Comparison of ENCODE assay signal across 1 cellular context in the genomic region with DNA sequence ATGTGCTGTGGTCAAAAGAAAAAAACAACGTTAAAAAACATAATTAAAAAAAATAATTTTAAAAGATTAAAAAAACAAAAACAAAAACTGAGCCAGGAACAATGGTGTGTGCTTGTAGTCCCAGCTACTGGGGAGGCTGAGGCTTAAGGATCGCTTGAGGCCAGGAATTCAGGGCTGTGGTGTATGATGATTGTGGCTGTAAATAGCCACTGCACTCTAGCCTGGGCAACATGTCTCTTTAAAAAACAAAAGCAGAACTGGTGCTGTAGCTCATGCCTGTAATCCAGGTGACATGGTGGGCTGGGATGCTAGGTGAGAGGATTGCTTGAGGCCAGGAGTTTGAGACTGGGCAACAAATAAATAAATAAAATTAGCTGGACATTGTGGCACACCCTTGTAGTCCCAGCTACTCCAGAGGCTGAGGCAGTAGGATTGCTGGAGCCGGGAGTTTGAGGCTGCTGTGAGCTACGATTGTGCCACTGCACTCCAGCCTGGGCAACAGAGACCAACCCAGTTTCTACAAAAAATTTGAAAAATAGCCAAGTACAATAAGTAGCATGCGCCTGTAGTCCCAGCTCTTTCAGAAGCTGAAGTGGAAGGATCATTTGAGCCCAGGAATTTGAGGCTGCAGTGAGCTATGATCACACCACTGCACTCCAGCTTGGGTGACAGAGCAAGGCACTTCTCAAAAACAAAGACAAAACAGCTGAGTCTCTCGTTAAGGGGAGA.
TF ChIP-seq lines count a peak whose summit lies in the region.

No MANE protein-coding gene starts in this region.

TF ChIP-seq in endothelial cell of umbilical vein, 7 proteins besides CTCF, POLR2A, EP300 and RAD21:
- no peak for TF ChIP-seq FOS (IDR thresholded peaks at IDR 0.05; ENCODE audit: borderline replicate concordance, insufficient read depth, low read length)
- TF ChIP-seq JUN (IDR thresholded peaks at IDR 0.05; ENCODE audit: borderline replicate concordance, insufficient read depth, insufficient read length, low read depth): no peak
- TF ChIP-seq GATA2 (IDR thresholded peaks at IDR 0.05; ENCODE audit: insufficient read depth, insufficient read length, low read depth, low read length): no peak
- no peak for TF ChIP-seq POLR2AphosphoS5 (IDR thresholded peaks at IDR 0.05; ENCODE audit: insufficient read depth, low read depth, low read length)
- TF ChIP-seq, protein P1, sequence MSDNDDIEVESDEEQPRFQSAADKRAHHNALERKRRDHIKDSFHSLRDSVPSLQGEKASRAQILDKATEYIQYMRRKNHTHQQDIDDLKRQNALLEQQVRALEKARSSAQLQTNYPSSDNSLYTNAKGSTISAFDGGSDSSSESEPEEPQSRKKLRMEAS (IDR thresholded peaks at IDR 0.05; ENCODE audit: insufficient read depth, insufficient read length): no peak
- no peak for TF ChIP-seq MYC (IDR thresholded peaks at IDR 0.05; ENCODE audit: low read depth, low read length)
- no peak for TF ChIP-seq EZH2 (IDR thresholded peaks at IDR 0.05; ENCODE audit: borderline replicate concordance, low read depth, low read length, severe bottlenecking)
